14 cellular contexts compared by ENCODE assay signal in the genomic region with DNA sequence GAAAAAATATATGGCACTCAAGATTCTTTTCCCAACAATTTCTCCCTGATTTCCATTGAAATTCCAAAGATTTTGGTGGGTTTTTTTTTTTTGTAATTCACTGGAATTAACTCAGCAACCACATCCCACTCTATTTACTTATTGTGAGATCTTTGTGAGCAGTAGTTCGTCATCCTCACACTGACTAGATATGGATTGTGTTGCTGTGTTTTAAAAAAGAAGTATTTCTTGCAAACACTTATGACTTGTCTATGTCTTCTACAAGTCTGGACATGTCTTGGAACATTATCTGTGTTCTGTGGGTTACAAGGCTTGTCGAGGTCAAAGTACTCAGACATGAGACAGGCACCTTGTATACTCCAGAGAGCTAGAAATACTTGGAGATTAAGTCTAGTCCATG. TPM values are rescaled to one million over a fixed set of nuclear protein-coding genes. Genes with fewer than 3 reads are reported as not detected.
DNase-seq lines count a peak whose midpoint lies in the region; ATAC-seq and TF ChIP-seq lines count a peak whose summit lies in the region.
"Had no signal": no experiment of that assay in that cellular context is flagged by ENCODE, and none has a peak within 500 bp of the region (broad histone marks: within the 10 kb centered on the region; RNA-seq: fewer than 3 reads in every experiment).

No MANE protein-coding gene starts in this region.

- no peaks in the 10 kb centered on the region for H3K27me3 ChIP-seq in WERI-Rb-1 (ENCODE audit: insufficient read depth, low read depth, severe bottlenecking)
- H3K27me3 ChIP-seq: ascending aorta had no signal

- peaks cover 65% of the 10 kb centered on the region for H3K4me1 Mint-ChIP-seq in HFFc6 (ENCODE audit: low read depth)
- no peaks in the 10 kb centered on the region for H3K4me1 Mint-ChIP-seq in activated CD4-positive, alpha-beta T cell treated with anti-CD3 and anti-CD28 coated beads for 36 hours
- H3K4me1 Mint-ChIP-seq: CD4-positive, CD25-positive, alpha-beta regulatory T cell had no signal

- H3K9me3 ChIP-seq in WERI-Rb-1 (ENCODE audit: severe bottlenecking), result no peaks in the 10 kb centered on the region
- H3K9me3 ChIP-seq: ascending aorta had no signal

- H3K9me3 Mint-ChIP-seq in HFFc6, result no peaks in the 10 kb centered on the region
- H3K9me3 Mint-ChIP-seq in activated CD4-positive, alpha-beta T cell treated with anti-CD3 and anti-CD28 coated beads for 36 hours (ENCODE audit: low read depth), result no peaks in the 10 kb centered on the region

- POLR2A ChIA-PET in activated CD4-positive, alpha-beta T cell treated with anti-CD3 and anti-CD28 coated beads for 36 hours (lab: Charles Lee), result no interaction called here

- no peaks in the 10 kb centered on the region for H3K27me3 Mint-ChIP-seq in HFFc6 (ENCODE audit: insufficient read depth)
- H3K27me3 Mint-ChIP-seq in activated CD4-positive, alpha-beta T cell treated with anti-CD3 and anti-CD28 coated beads for 36 hours, result peaks cover 2% of the 10 kb centered on the region
- H3K27me3 Mint-ChIP-seq: progenitor cell of endocrine pancreas had no signal

- intact Hi-C loops in left colon (cut with DNase I, micrococcal nuclease), result loop anchor here in 1 of 2 donors (10.0 kb wide), 2 partner anchors 1155 to 1625 kb away; no protein-coding TSS in a partner anchor
- intact Hi-C loops in activated CD4-positive, alpha-beta T cell treated with anti-CD3 and anti-CD28 coated beads for 36 hours (cut with DNase I, micrococcal nuclease), result loop anchor here in 1 of 2 experiments (10.0 kb wide), 1 partner anchor 1625 kb away; no protein-coding TSS in a partner anchor

- H3K36me3 Mint-ChIP-seq in HFFc6 (ENCODE audit: low read depth), result peaks cover 2% of the 10 kb centered on the region; the same call in 1 of the 2 replicates
- no peaks in the 10 kb centered on the region for H3K36me3 Mint-ChIP-seq in activated CD4-positive, alpha-beta T cell treated with anti-CD3 and anti-CD28 coated beads for 36 hours (ENCODE audit: low read depth)
- H3K36me3 Mint-ChIP-seq: CD4-positive, CD25-positive, alpha-beta regulatory T cell; mesothelial cell of epicardium had no signal

- H3K4me3 Mint-ChIP-seq in HFFc6, result no peak overlapping the region
- H3K4me3 Mint-ChIP-seq in activated CD4-positive, alpha-beta T cell treated with anti-CD3 and anti-CD28 coated beads for 36 hours, result no peak overlapping the region
- H3K4me3 Mint-ChIP-seq: CD4-positive, CD25-positive, alpha-beta regulatory T cell; mesothelial cell of epicardium had no signal

- no peak overlapping the region for H3K27ac Mint-ChIP-seq in HFFc6
- no peak overlapping the region for H3K27ac Mint-ChIP-seq in activated CD4-positive, alpha-beta T cell treated with anti-CD3 and anti-CD28 coated beads for 36 hours
- H3K27ac Mint-ChIP-seq: CD4-positive, CD25-positive, alpha-beta regulatory T cell; mesothelial cell of epicardium; progenitor cell of endocrine pancreas had no signal

- H3K36me3 ChIP-seq in WERI-Rb-1, result no peaks in the 10 kb centered on the region
- H3K36me3 ChIP-seq: ascending aorta had no signal

- ATAC-seq in GM18867 (IDR thresholded peaks at IDR 0.05; ENCODE audit: unreplicated experiment), result peak; percentile 69
- ATAC-seq in HG03175 (IDR thresholded peaks at IDR 0.05; ENCODE audit: unreplicated experiment), result peak; percentile 55
- ATAC-seq in left colon, result peak; percentile 95
- no peak for ATAC-seq in activated CD4-positive, alpha-beta T cell treated with anti-CD3 and anti-CD28 coated beads for 36 hours

- peak; percentile 94 for DNase-seq in amniotic epithelial cell (ENCODE audit: low read depth)
- DNase-seq in left colon, result no peak
- no peak for DNase-seq in HFFc6
- DNase-seq in activated CD4-positive, alpha-beta T cell treated with anti-CD3 and anti-CD28 coated beads for 36 hours, result no peak
- DNase-seq in WERI-Rb-1, result no peak
- no peak for DNase-seq in activated CD4-positive, alpha-beta T cell treated with anti-CD3 and anti-CD28 coated beads, Interleukin-2, amount 50 U/mL, for 48 hours
- DNase-seq: activated T-cell treated with anti-CD3 and anti-CD28 coated beads for 4 hours; CD4-positive, CD25-positive, alpha-beta regulatory T cell; H7 had no signal

- H3K4me3 ChIP-seq in WERI-Rb-1 (ENCODE audit: low read depth, low read length), result no peak overlapping the region
- H3K4me3 ChIP-seq: ascending aorta had no signal

- TF ChIP-seq CTCF in HFFc6 (IDR thresholded peaks at IDR 0.05) (no peak), WERI-Rb-1 (IDR thresholded peaks at IDR 0.05; ENCODE audit: low read depth, low read length) (no peak)

- CTCF ChIA-PET in activated CD4-positive, alpha-beta T cell treated with anti-CD3 and anti-CD28 coated beads for 36 hours (lab: Charles Lee), result no interaction called here

- no peak overlapping the region for H3K27ac ChIP-seq in WERI-Rb-1
- H3K27ac ChIP-seq: ascending aorta had no signal

RNA-seq across cellular contexts. Expression of a gene that starts 7.3 kb away (rescaled TPM):
- 10 to 100 TPM; 26.3 to 29.3 TPM for total RNA-seq in left colon
- total RNA-seq in HFFc6 (2021; fragmentation: NEBNext Ultra II Directional; extraction: Animal tissue kit (Norgen Biotek cat#: 25700)), result 10 to 100 TPM; 52.7 to 67.2 (median 62.0) TPM
- total RNA-seq in activated CD4-positive, alpha-beta T cell treated with anti-CD3 and anti-CD28 coated beads for 36 hours, result under 1 TPM; 0.43 to 0.51 TPM

Comparison
In these comparisons a context has a peak if more than half of its experiments do, and no peak if none do; other contexts are left out.
1. RNA of a gene that starts 7.3 kb away (total RNA-seq): 52.7 to 67.2 TPM in HFFc6 and 26.3 to 29.3 TPM in left colon; 0.43 to 0.51 TPM in activated CD4-positive, alpha-beta T cell treated with anti-CD3 and anti-CD28 coated beads for 36 hours; every median in the first group is over 10 times any median in the second.